ENCODE assay signal across 8 cellular contexts in genomic region chr4:150960818-150961217, GRCh38.
DNase-seq lines count a peak whose midpoint lies in the region; ATAC-seq and TF ChIP-seq lines count a peak whose summit lies in the region.

No MANE protein-coding gene starts in this region.

- peak overlapping the region; percentile 11; the same call in 1 of the 2 replicates for H3K27ac ChIP-seq in VCaP

- DNase-seq in GM10266 (ENCODE audit: extremely low spot score) (peak; percentile 32), fibroblast of peridontal ligament (ENCODE audit: extremely low read depth) (peak; percentile 15), T1000 (lab: John Stamatoyannopoulos, UW) (no peak), middle frontal gyrus (ENCODE audit: extremely low spot score, low spot score) (no peak)
- DNase-seq in stimulated activated CD8-positive, alpha-beta memory T cell treated with anti-CD3 and anti-CD28 coated beads, Interleukin-15, amount 100 ng/mL, for 24 hours (ENCODE audit: low read depth), result peak; percentile 26

- TF ChIP-seq CTCF in GM10266 (IDR thresholded peaks at IDR 0.05; ENCODE audit: control insufficient read depth, insufficient read depth, low read depth, missing control alignments) (peak; percentile 20), VCaP (conservative IDR thresholded peaks at IDR 0.05) (peak; percentile 51; the same call in 1 of the 2 replicates)

- peak; percentile 66 for ATAC-seq in HG03565 (IDR thresholded peaks at IDR 0.05; ENCODE audit: unreplicated experiment)
- ATAC-seq in GM19397 (IDR thresholded peaks at IDR 0.05; ENCODE audit: unreplicated experiment), result no peak

Comparison
In these comparisons a context has a peak if more than half of its experiments do, and no peak if none do; other contexts are left out.
1. DNase-seq: peak in GM10266 (single experiment), fibroblast of peridontal ligament (single experiment) and stimulated activated CD8-positive, alpha-beta memory T cell treated with anti-CD3 and anti-CD28 coated beads, Interleukin-15, amount 100 ng/mL, for 24 hours (single experiment); none in T1000 (single experiment) and middle frontal gyrus (single experiment).